In the genomic region with DNA sequence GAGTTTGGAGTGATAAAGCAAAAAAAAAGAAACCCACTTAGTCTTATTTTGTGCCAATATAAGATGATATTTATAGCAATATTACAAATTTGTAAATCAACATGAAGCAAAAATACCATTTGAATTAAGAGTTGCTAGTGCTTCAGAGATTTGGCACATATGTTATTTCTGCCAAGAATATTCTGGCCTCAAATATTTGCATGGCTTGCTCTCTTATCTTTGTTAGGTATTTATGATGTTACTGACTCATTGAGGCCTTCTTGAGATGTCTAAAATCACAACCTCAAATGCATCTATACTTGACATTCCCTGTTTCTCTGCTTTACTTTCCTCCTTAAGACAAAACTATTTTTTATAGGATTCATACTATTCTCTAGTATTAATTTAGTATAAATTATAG, we compare ENCODE assay signal across 21 cellular contexts.
DNase-seq lines count a peak whose midpoint lies in the region; ATAC-seq, FAIRE-seq and TF ChIP-seq lines count a peak whose summit lies in the region.
"Had no signal": no experiment of that assay in that cellular context is flagged by ENCODE, and none has a peak within 500 bp of the region (broad histone marks: within the 10 kb centered on the region; RNA-seq: fewer than 3 reads in every experiment).

No MANE protein-coding gene starts in this region.

- H3K9me3 ChIP-seq in astrocyte (ENCODE audit: insufficient read depth, low read depth, low read length): no peaks in the 10 kb centered on the region
- H3K9me3 ChIP-seq in thyroid gland: no peaks in the 10 kb centered on the region
- H3K9me3 ChIP-seq: BLaER1 treated with 17β-estradiol and CSF1 and Interleukin-3, amounts not matched to agents 10 nM and 100 nM had no signal

- H3K4me3 ChIP-seq in astrocyte (ENCODE audit: insufficient read depth, low read depth, low read length): no peak overlapping the region
- H3K4me3 ChIP-seq in thyroid gland (replicated peaks in 1 of 3): no peak overlapping the region
- H3K4me3 ChIP-seq: BLaER1 treated with 17β-estradiol and CSF1 and Interleukin-3, amounts not matched to agents 10 nM and 100 nM; GM23248 had no signal

- H3K9me3 Mint-ChIP-seq in astrocyte (ENCODE audit: unreplicated experiment): no peaks in the 10 kb centered on the region
- H3K9me3 Mint-ChIP-seq in activated T-helper 2 cell treated with anti-CD3 and anti-CD28 coated beads, Interferon-gamma antibody, Interleukin-2, Interleukin-4, amounts not matched to agents 10 μg/mL and 5 μg/mL and 100 μg/mL, durations not matched to agents 14 hours and 24 hours and 36 hours: peaks cover 5% of the 10 kb centered on the region

- no peaks in the 10 kb centered on the region for H3K79me2 ChIP-seq in astrocyte (ENCODE audit: insufficient read depth, low read length)

- H3K4me1 ChIP-seq in astrocyte (ENCODE audit: insufficient read depth, low read length): no peaks in the 10 kb centered on the region
- peaks cover 17 to 28% of the 10 kb centered on the region in 2 donors for H3K4me1 ChIP-seq in thyroid gland
- H3K4me1 ChIP-seq: BLaER1 treated with 17β-estradiol and CSF1 and Interleukin-3, amounts not matched to agents 10 nM and 100 nM had no signal

- H3K27ac ChIP-seq in astrocyte (ENCODE audit: low read depth, low read length) (no peak overlapping the region), thyroid gland (peak overlapping the region; percentile 40 to 62 (median 56))
- H3K27ac ChIP-seq: BLaER1 treated with 17β-estradiol and CSF1 and Interleukin-3, amounts not matched to agents 10 nM and 100 nM; GM23248 had no signal

- peaks cover 2% of the 10 kb centered on the region for H3K4me1 Mint-ChIP-seq in astrocyte (ENCODE audit: low read depth, unreplicated experiment)
- H3K4me1 Mint-ChIP-seq in activated T-helper 2 cell treated with anti-CD3 and anti-CD28 coated beads, Interferon-gamma antibody, Interleukin-2, Interleukin-4, amounts not matched to agents 10 μg/mL and 5 μg/mL and 100 μg/mL, durations not matched to agents 14 hours and 24 hours and 36 hours (ENCODE audit: low read depth): no peaks in the 10 kb centered on the region
- H3K4me1 Mint-ChIP-seq: CD4-positive, CD25-positive, alpha-beta regulatory T cell had no signal

- no peak overlapping the region for H2AFZ ChIP-seq in astrocyte (ENCODE audit: low read depth, low read length)
- H2AFZ ChIP-seq: GM23248 had no signal

- intact Hi-C loops in thyroid gland (cut with DNase I): no loop called here
- intact Hi-C loops in activated T-helper 2 cell treated with anti-CD3 and anti-CD28 coated beads, Interferon-gamma antibody, Interleukin-2, Interleukin-4, amounts not matched to agents 10 μg/mL and 5 μg/mL and 100 μg/mL, durations not matched to agents 14 hours and 24 hours and 36 hours (cut with micrococcal nuclease): no loop called here

- H4K20me1 ChIP-seq in astrocyte (ENCODE audit: insufficient read depth, low read length): no peaks in the 10 kb centered on the region
- H4K20me1 ChIP-seq: BLaER1 treated with 17β-estradiol and CSF1 and Interleukin-3, amounts not matched to agents 10 nM and 100 nM had no signal

- no peak for FAIRE-seq in astrocyte (lab: Jason Lieb, UNC)
- FAIRE-seq: G401.6, GM12891 had no signal

- H3K27ac Mint-ChIP-seq in astrocyte (ENCODE audit: unreplicated experiment): no peak overlapping the region
- no peak overlapping the region for H3K27ac Mint-ChIP-seq in activated T-helper 2 cell treated with anti-CD3 and anti-CD28 coated beads, Interferon-gamma antibody, Interleukin-2, Interleukin-4, amounts not matched to agents 10 μg/mL and 5 μg/mL and 100 μg/mL, durations not matched to agents 14 hours and 24 hours and 36 hours
- H3K27ac Mint-ChIP-seq: CD4-positive, CD25-positive, alpha-beta regulatory T cell had no signal

- DNase-seq in DMS53 (lab: John Stamatoyannopoulos, UW) (peak; percentile 41), DMS53 treated with DMSO at 0.1 percent for 48 hours (lab: John Stamatoyannopoulos, UW; ENCODE audit: unreplicated experiment) (no peak), astrocyte (ENCODE audit: low read depth) (peak; percentile 30), iris pigment epithelial cell (ENCODE audit: low read depth) (peak; percentile 3), thyroid gland (no peak), mesenteric fat pad (ENCODE audit: low spot score) (no peak)
- no peak for DNase-seq in activated T-helper 2 cell treated with anti-CD3 and anti-CD28 coated beads, Interferon-gamma antibody, Interleukin-2, Interleukin-4, amounts not matched to agents 10 μg/mL and 5 μg/mL and 100 μg/mL, durations not matched to agents 14 hours and 24 hours and 36 hours (ENCODE audit: low spot score)
- DNase-seq: 8988T; ACHN; Calu3; CD4-positive, CD25-positive, alpha-beta regulatory T cell; DMS 273 treated with DMSO at 0.1 percent for 48 hours; DMS79 treated with DMSO at 0.1 percent for 48 hours; EL; GM23248; H7; IMR-90 had no signal

- no peak for ATAC-seq in GM19455 (IDR thresholded peaks at IDR 0.05; ENCODE audit: unreplicated experiment)

- no peaks in the 10 kb centered on the region for H3K36me3 ChIP-seq in astrocyte (ENCODE audit: insufficient read depth, low read length)
- no peaks in the 10 kb centered on the region for H3K36me3 ChIP-seq in thyroid gland
- H3K36me3 ChIP-seq: BLaER1 treated with 17β-estradiol and CSF1 and Interleukin-3, amounts not matched to agents 10 nM and 100 nM had no signal

- H3K27me3 ChIP-seq in astrocyte (ENCODE audit: insufficient read depth, low read length) (no peaks in the 10 kb centered on the region), thyroid gland (no peaks in the 10 kb centered on the region)
- H3K27me3 ChIP-seq: BLaER1 treated with 17β-estradiol and CSF1 and Interleukin-3, amounts not matched to agents 10 nM and 100 nM had no signal

- no peak for TF ChIP-seq POLR2A in thyroid gland (IDR thresholded peaks at IDR 0.05)

- no peaks in the 10 kb centered on the region for H3K27me3 Mint-ChIP-seq in astrocyte (ENCODE audit: low read depth, unreplicated experiment)
- H3K27me3 Mint-ChIP-seq in activated T-helper 2 cell treated with anti-CD3 and anti-CD28 coated beads, Interferon-gamma antibody, Interleukin-2, Interleukin-4, amounts not matched to agents 10 μg/mL and 5 μg/mL and 100 μg/mL, durations not matched to agents 14 hours and 24 hours and 36 hours (ENCODE audit: low read depth): no peaks in the 10 kb centered on the region
- H3K27me3 Mint-ChIP-seq: CD4-positive, CD25-positive, alpha-beta regulatory T cell had no signal

- H3K36me3 Mint-ChIP-seq in astrocyte (ENCODE audit: low read depth, unreplicated experiment): no peaks in the 10 kb centered on the region
- no peaks in the 10 kb centered on the region for H3K36me3 Mint-ChIP-seq in activated T-helper 2 cell treated with anti-CD3 and anti-CD28 coated beads, Interferon-gamma antibody, Interleukin-2, Interleukin-4, amounts not matched to agents 10 μg/mL and 5 μg/mL and 100 μg/mL, durations not matched to agents 14 hours and 24 hours and 36 hours (ENCODE audit: low read depth)
- H3K36me3 Mint-ChIP-seq: CD4-positive, CD25-positive, alpha-beta regulatory T cell had no signal

- no peak overlapping the region for H3K4me3 Mint-ChIP-seq in astrocyte (ENCODE audit: unreplicated experiment)
- no peak overlapping the region for H3K4me3 Mint-ChIP-seq in activated T-helper 2 cell treated with anti-CD3 and anti-CD28 coated beads, Interferon-gamma antibody, Interleukin-2, Interleukin-4, amounts not matched to agents 10 μg/mL and 5 μg/mL and 100 μg/mL, durations not matched to agents 14 hours and 24 hours and 36 hours (ENCODE audit: low read depth)
- H3K4me3 Mint-ChIP-seq: CD4-positive, CD25-positive, alpha-beta regulatory T cell had no signal

- no peak overlapping the region for H3K4me2 ChIP-seq in astrocyte (ENCODE audit: low read length)
- H3K4me2 ChIP-seq: BLaER1 treated with 17β-estradiol and CSF1 and Interleukin-3, amounts not matched to agents 10 nM and 100 nM had no signal

- no peak overlapping the region for H3K9ac ChIP-seq in astrocyte (ENCODE audit: low read length)
- H3K9ac ChIP-seq: BLaER1 treated with 17β-estradiol and CSF1 and Interleukin-3, amounts not matched to agents 10 nM and 100 nM; GM23248 had no signal

- TF ChIP-seq CTCF in astrocyte (IDR thresholded peaks at IDR 0.05; ENCODE audit: insufficient read depth, low read depth, low read length): no peak
- no peak for TF ChIP-seq CTCF in thyroid gland (IDR thresholded peaks at IDR 0.05)

Comparison
In these comparisons a context has a peak if more than half of its experiments do, and no peak if none do; other contexts are left out.
1. DNase-seq: peak in DMS53 (single experiment), astrocyte (single experiment) and iris pigment epithelial cell (single experiment); none in DMS53 treated with DMSO at 0.1 percent for 48 hours (single experiment), thyroid gland (0 of 2), activated T-helper 2 cell treated with anti-CD3 and anti-CD28 coated beads, Interferon-gamma antibody, Interleukin-2, Interleukin-4, amounts not matched to agents 10 μg/mL and 5 μg/mL and 100 μg/mL, durations not matched to agents 14 hours and 24 hours and 36 hours (single experiment) and mesenteric fat pad (single experiment).